ENCODE assay signal across 11 cellular contexts in the genomic region with DNA sequence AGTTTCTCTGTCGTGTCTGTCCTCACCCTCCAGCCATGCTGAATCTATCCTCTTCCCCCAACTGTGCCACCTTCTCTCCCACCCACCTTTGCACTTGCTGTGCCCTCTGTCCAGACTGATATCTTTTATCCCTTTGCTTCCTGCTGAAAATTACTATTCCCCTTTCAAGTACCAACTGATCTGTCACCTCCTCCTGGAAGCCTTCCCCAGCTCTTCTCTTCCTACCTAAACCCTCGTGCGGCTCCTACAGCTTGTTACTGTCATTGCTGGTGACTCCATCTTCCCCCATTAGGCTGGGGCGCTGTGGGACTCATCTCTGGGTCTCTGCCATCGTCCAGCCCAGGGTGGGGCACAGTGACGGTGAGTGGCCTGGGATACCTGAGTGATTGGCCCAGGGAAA. TPM values are rescaled to one million over a fixed set of nuclear protein-coding genes. Genes with fewer than 3 reads are reported as not detected.
"Had no signal": no experiment of that assay in that cellular context is flagged by ENCODE, and none has a peak within 500 bp of the region (broad histone marks: within the 10 kb centered on the region; RNA-seq: fewer than 3 reads in every experiment).

No MANE protein-coding gene starts in this region.

- H3K9me3 ChIP-seq: HAP-1 had no signal

- H3K9me3 Mint-ChIP-seq: HFFc6 had no signal

- H3K27ac Mint-ChIP-seq: HFFc6 had no signal

- H3K4me3 ChIP-seq: GM23248, HAP-1 had no signal

- ATAC-seq: HCT116 had no signal

- H3K4me3 Mint-ChIP-seq: HFFc6 had no signal

- H2AFZ ChIP-seq: GM23248 had no signal

- H3K36me3 ChIP-seq: HAP-1 had no signal

- H3K27ac ChIP-seq: GM23248, HL-60 had no signal

- H3K9ac ChIP-seq: GM23248 had no signal

- DNase-seq: GM23248, GOT3, H7, HFFc6, IMR-90, KBM-7 had no signal

- H3K4me1 ChIP-seq: HAP-1 had no signal

RNA-seq across cellular contexts. Expression of gene BPIFB6, which starts 1.1 kb away (rescaled TPM):
- total RNA-seq: GM23248, H4, H7, HFFc6, HT1080, IMR-90 had no signal
- polyA plus RNA-seq: GM23248, IMR-90 had no signal

RNA-seq across cellular contexts. Expression of gene BPIFB3, which starts 21.1 kb away (rescaled TPM):
- total RNA-seq: GM23248, H4, H7, HFFc6, HT1080, IMR-90 had no signal
- polyA plus RNA-seq: GM23248, IMR-90 had no signal

RNA-seq across cellular contexts. Expression of gene BPIFB2, which starts 25.1 kb away (rescaled TPM):
- total RNA-seq: GM23248, H4, H7, HFFc6, HT1080, IMR-90 had no signal
- polyA plus RNA-seq: GM23248, IMR-90 had no signal

RNA-seq across cellular contexts. Expression of gene SUN5, which starts 28.3 kb away (rescaled TPM):
- total RNA-seq: GM23248, H4, H7, HFFc6, HT1080, IMR-90 had no signal
- polyA plus RNA-seq: GM23248, IMR-90 had no signal

RNA-seq across cellular contexts. Expression of gene BPIFB4, which starts 46.9 kb away (rescaled TPM):
- total RNA-seq: GM23248, H4, H7, HFFc6, HT1080, IMR-90 had no signal
- polyA plus RNA-seq: GM23248, IMR-90 had no signal
